ENCODE assay signal across 14 cellular contexts in the genomic region with DNA sequence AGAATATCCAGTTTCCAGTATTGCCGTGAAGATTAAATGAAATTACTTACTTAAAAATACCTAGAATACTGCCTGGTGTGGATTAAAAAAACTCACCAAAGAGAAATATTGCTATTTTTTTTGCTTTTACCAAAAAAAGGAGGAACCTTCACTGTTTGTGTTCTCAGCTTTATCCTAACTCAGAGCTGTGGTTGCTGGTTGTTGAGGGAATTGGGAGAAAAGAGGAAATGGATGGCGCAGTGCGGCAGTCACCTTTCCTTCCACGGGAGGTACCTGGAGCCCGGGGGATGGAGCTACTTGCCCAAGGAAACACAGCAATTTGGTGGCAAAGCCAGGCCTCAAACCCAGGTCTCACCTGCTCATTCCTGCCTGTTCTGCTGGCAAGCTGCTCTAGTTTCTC.
"Had no signal": no experiment of that assay in that cellular context is flagged by ENCODE, and none has a peak within 500 bp of the region (broad histone marks: within the 10 kb centered on the region; RNA-seq: fewer than 3 reads in every experiment).

No MANE protein-coding gene starts in this region.

- H3K27ac Mint-ChIP-seq: endodermal cell; stimulated activated naive B cell treated with anti-CD40 and anti-IgM and Interleukin-4, amounts not matched to agents 10 μg/mL and 1 μg/mL and 100 μg/mL, for 72 hours had no signal

- H3K4me1 Mint-ChIP-seq: endodermal cell had no signal

- H3K9me3 Mint-ChIP-seq: endodermal cell had no signal

- ATAC-seq: gastroesophageal sphincter; left colon; lower lobe of right lung; stimulated activated naive B cell treated with anti-CD40 and anti-IgM and Interleukin-4, amounts not matched to agents 10 μg/mL and 1 μg/mL and 100 μg/mL, for 72 hours had no signal

- DNase-seq: activated CD4-positive, alpha-beta T cell treated with anti-CD3 and anti-CD28 coated beads for 1 hour; activated CD4-positive, alpha-beta T cell treated with anti-CD3 and anti-CD28 coated beads, Interleukin-2, amount 50 U/mL, for 4 hours; activated naive CD4-positive, alpha-beta T cell treated with Interleukin-2 at 50 U/mL for 16 hours; activated T-cell treated with anti-CD3 and anti-CD28 coated beads for 4 hours; left colon; lower lobe of right lung; midbrain; posterior cingulate gyrus; stimulated activated CD4-positive, alpha-beta T cell treated with anti-CD3 and anti-CD28 coated beads, Interleukin-15, amount 100 ng/mL, for 24 hours; stimulated activated CD4-positive, alpha-beta T cell treated with anti-CD3 and anti-CD28 coated beads, Interleukin-4, amount 100 ng/mL, for 1 hour; stimulated activated naive B cell treated with anti-CD40 and anti-IgM and Interleukin-4, amounts not matched to agents 10 μg/mL and 1 μg/mL and 100 μg/mL, for 72 hours; tibial artery had no signal

- H3K4me3 Mint-ChIP-seq: endodermal cell; stimulated activated naive B cell treated with anti-CD40 and anti-IgM and Interleukin-4, amounts not matched to agents 10 μg/mL and 1 μg/mL and 100 μg/mL, for 72 hours had no signal
